12 cellular contexts compared by ENCODE assay signal in genomic region chr6:149054559-149055194, GRCh38.
DNase-seq lines count a peak whose midpoint lies in the region; ATAC-seq and TF ChIP-seq lines count a peak whose summit lies in the region.
"Had no signal": no experiment of that assay in that cellular context is flagged by ENCODE, and none has a peak within 500 bp of the region (broad histone marks: within the 10 kb centered on the region; RNA-seq: fewer than 3 reads in every experiment).

No MANE protein-coding gene starts in this region.

- peak; percentile 80 for ATAC-seq in GM21360 (IDR thresholded peaks at IDR 0.05; ENCODE audit: unreplicated experiment)
- ATAC-seq in HG03097 (IDR thresholded peaks at IDR 0.05; ENCODE audit: low FRiP score, unreplicated experiment): peak; percentile 75

- peak; percentile 88 for DNase-seq in GM12865 (ENCODE audit: low read depth)
- DNase-seq in endothelial cell (ENCODE audit: low spot score): no peak
- DNase-seq in COR-L47 (lab: John Stamatoyannopoulos, UW): no peak
- DNase-seq in stimulated activated naive CD4-positive, alpha-beta T cell (lab: John Stamatoyannopoulos, UW): no peak
- no peak for DNase-seq in LoVo (ENCODE audit: low spot score)
- DNase-seq in T-helper 2 cell treated with Interferon-gamma antibody and Interleukin-4, amounts not matched to agents 5 μg/mL and 100 μg/mL, for 36 hours (ENCODE audit: low spot score): no peak
- DNase-seq: activated CD4-positive, alpha-beta T cell treated with anti-CD3 and anti-CD28 coated beads for 1 hour; hypothalamus had no signal

- no peak overlapping the region for H3K4me3 Mint-ChIP-seq in endothelial cell (ENCODE audit: unreplicated experiment)
- no peak overlapping the region for H3K4me3 Mint-ChIP-seq in T-helper 2 cell treated with Interferon-gamma antibody and Interleukin-4, amounts not matched to agents 5 μg/mL and 100 μg/mL, for 36 hours

- TF ChIP-seq CTCF in GM12865 (IDR thresholded peaks at IDR 0.05; ENCODE audit: insufficient read depth, low read depth, low read length, missing control alignments) (no peak), endothelial cell (IDR thresholded peaks at IDR 0.05; ENCODE audit: unreplicated experiment) (no peak)

- peak overlapping the region; percentile 37 for H3K4me3 ChIP-seq in GM12865 (ENCODE audit: low read depth, low read length)
- H3K4me3 ChIP-seq: cardiac muscle cell, prostate gland had no signal

- no peaks in the 10 kb centered on the region for H3K36me3 Mint-ChIP-seq in endothelial cell (ENCODE audit: low read depth, unreplicated experiment)
- peaks cover 9% of the 10 kb centered on the region for H3K36me3 Mint-ChIP-seq in T-helper 2 cell treated with Interferon-gamma antibody and Interleukin-4, amounts not matched to agents 5 μg/mL and 100 μg/mL, for 36 hours (ENCODE audit: low read depth)

- peak overlapping the region; percentile 43 for H3K27ac Mint-ChIP-seq in endothelial cell (ENCODE audit: unreplicated experiment)
- H3K27ac Mint-ChIP-seq in T-helper 2 cell treated with Interferon-gamma antibody and Interleukin-4, amounts not matched to agents 5 μg/mL and 100 μg/mL, for 36 hours: no peak overlapping the region

- H3K9me3 Mint-ChIP-seq in endothelial cell (ENCODE audit: unreplicated experiment): no peaks in the 10 kb centered on the region
- H3K9me3 Mint-ChIP-seq in T-helper 2 cell treated with Interferon-gamma antibody and Interleukin-4, amounts not matched to agents 5 μg/mL and 100 μg/mL, for 36 hours: peaks cover 4% of the 10 kb centered on the region

- peaks cover 3% of the 10 kb centered on the region for H3K27me3 Mint-ChIP-seq in endothelial cell (ENCODE audit: unreplicated experiment)
- H3K27me3 Mint-ChIP-seq in T-helper 2 cell treated with Interferon-gamma antibody and Interleukin-4, amounts not matched to agents 5 μg/mL and 100 μg/mL, for 36 hours (ENCODE audit: low read depth): no peaks in the 10 kb centered on the region

- H3K4me1 Mint-ChIP-seq in endothelial cell (ENCODE audit: unreplicated experiment): peaks cover 9% of the 10 kb centered on the region
- peaks cover 47% of the 10 kb centered on the region for H3K4me1 Mint-ChIP-seq in T-helper 2 cell treated with Interferon-gamma antibody and Interleukin-4, amounts not matched to agents 5 μg/mL and 100 μg/mL, for 36 hours (ENCODE audit: low read depth)
